Comparison of ENCODE assay signal across 1 cellular context in the genomic region with DNA sequence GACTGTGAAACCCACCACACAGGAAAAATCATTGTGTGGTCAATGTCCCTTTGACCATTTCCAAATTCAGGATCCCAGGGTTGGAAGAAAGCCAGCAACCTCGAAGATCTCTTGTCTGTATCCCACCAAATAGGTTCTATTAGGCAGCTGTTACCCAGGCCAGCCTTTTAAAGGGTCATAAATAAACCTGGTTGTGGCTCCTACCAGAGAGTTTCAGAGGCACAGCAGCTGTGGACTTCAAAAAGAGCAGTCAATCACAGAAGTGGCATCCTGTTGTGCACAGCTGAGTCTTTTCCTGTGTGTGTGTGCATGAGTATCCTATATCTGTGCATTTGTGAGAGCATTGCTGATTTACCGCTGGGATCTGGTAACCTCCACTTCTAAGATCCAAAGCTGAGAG.
TF ChIP-seq lines count a peak whose summit lies in the region.

No MANE protein-coding gene starts in this region.

TF ChIP-seq in H1, 55 proteins besides CTCF, POLR2A, EP300 and RAD21:
- TF ChIP-seq MAFK (IDR thresholded peaks at IDR 0.05; ENCODE audit: low read depth, low read length) (no peak), POU5F1 (IDR thresholded peaks at IDR 0.05; ENCODE audit: low read depth, low read length) (no peak), RBBP5 (IDR thresholded peaks at IDR 0.05; ENCODE audit: borderline replicate concordance, low read depth, low read length) (no peak), CBX8 (IDR thresholded peaks at IDR 0.05; ENCODE audit: borderline replicate concordance, low read depth, low read length) (no peak), CHD1 (IDR thresholded peaks at IDR 0.05; ENCODE audit: low read depth, low read length) (no peak)
